25 cellular contexts compared by ENCODE assay signal in the genomic region with DNA sequence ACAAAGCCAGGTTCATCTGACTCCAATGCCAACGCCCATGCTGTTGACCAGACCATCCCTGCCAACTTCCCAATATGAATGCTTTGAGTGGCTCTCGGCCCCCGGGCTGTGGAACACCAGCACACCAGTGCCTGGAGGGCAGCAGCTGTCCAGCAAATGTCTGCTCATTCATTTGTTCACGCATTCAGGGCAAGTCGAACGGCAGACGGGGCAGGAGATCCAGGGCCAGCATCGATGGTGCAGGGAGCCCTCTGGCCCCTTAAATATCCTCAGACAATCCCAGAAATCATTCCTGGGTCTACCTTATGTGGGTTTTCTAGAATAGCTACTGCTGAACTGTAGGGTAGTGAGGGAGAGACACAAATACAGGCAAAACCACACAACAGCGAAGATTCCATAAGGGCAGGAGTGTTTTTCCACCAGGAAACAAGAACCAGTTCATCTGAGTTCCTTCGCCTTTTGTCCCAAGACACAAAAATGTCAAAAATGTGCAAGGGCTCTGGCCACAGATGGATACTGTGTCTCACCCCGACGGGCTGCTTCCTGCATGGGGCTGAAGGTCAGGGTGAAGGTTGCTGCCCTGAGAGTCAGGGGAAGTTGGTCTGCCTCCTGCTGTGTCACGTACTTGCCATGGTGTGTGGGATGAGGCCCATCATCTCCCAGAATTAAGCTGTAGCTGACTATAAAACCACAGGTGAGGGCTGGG. TPM values are rescaled to one million over a fixed set of nuclear protein-coding genes. Genes with fewer than 3 reads are reported as not detected.
A peak's percentile ranks its signal among the peaks of the same experiment; 100 is the strongest.
DNase-seq lines count a peak whose midpoint lies in the region; ATAC-seq, FAIRE-seq and TF ChIP-seq lines count a peak whose summit lies in the region.
"Had no signal": no experiment of that assay in that cellular context is flagged by ENCODE, and none has a peak within 500 bp of the region (broad histone marks: within the 10 kb centered on the region; RNA-seq: fewer than 3 reads in every experiment).

No MANE protein-coding gene starts in this region.

- peaks cover 0 to 26% (median 10%) of the 10 kb centered on the region in 9 donors for H3K4me1 ChIP-seq in heart right ventricle
- H3K4me1 ChIP-seq: ascending aorta, colonic mucosa, tibial artery had no signal

- FAIRE-seq in urothelium cell line (lab: Jason Lieb, UNC): no peak
- FAIRE-seq: G401.6, GM12892 had no signal

- TF ChIP-seq CTCF in heart right ventricle (IDR thresholded peaks at IDR 0.05): no peak

- peak overlapping the region in 6 of 10 donors; percentile 1 to 36 (median 16) for H3K27ac ChIP-seq in heart right ventricle
- H3K27ac ChIP-seq: ascending aorta, colonic mucosa, epithelial cell of prostate, KMS-11, skin epidermis, tibial artery had no signal

- DNase-seq in heart right ventricle: peak in 1 of 2 donors; percentile 41
- DNase-seq in cardiac septum (ENCODE audit: low spot score): no peak
- peak; percentile 52 for DNase-seq in hepatic stellate cell (ENCODE audit: low spot score)
- DNase-seq in urothelium cell line (ENCODE audit: low spot score): peak; percentile 41
- no peak for DNase-seq in mucosa of gallbladder (ENCODE audit: low spot score)
- no peak for DNase-seq in activated T-cell treated with anti-CD3 and anti-CD28 coated beads, Interleukin-2, amount 50 U/mL, for 48 hours
- DNase-seq in HT-29 (ENCODE audit: low spot score): no peak
- DNase-seq: 8988T; activated B cell treated with CpG ODN at 0.5 μM for 24 hours; activated gamma-delta T cell; CD4-positive, alpha-beta memory T cell; colonic mucosa; immature natural killer cell; NCI-H1436; occipital lobe; tibial artery had no signal

- intact Hi-C loops in heart right ventricle (cut with DNase I) (no loop called here), cardiac septum (cut with DNase I) (no loop called here)

- peak in 2 of 8 donors; percentile 26 to 38 for ATAC-seq in heart right ventricle
- peak; percentile 30; the same call in 1 of the 3 replicates for ATAC-seq in SK-N-SH treated with all-trans-retinoic acid at 6 μM for 48 hours
- ATAC-seq: HCT116 had no signal

- no peaks in the 10 kb centered on the region for H3K36me3 ChIP-seq in heart right ventricle
- H3K36me3 ChIP-seq: ascending aorta, colonic mucosa, tibial artery had no signal

- H3K27me3 ChIP-seq in heart right ventricle: no peaks in the 10 kb centered on the region
- H3K27me3 ChIP-seq: ascending aorta, colonic mucosa had no signal

- H3K9me3 ChIP-seq in heart right ventricle: no peaks in the 10 kb centered on the region
- H3K9me3 ChIP-seq: ascending aorta, colonic mucosa, tibial artery had no signal

- WGBS in heart right ventricle, 2 donors: 57 to 59% methylated on average over 13 of the region's 13 CpGs

- no peak overlapping the region for H3K4me3 ChIP-seq in heart right ventricle
- H3K4me3 ChIP-seq: ascending aorta, colonic mucosa, skin epidermis, tibial artery had no signal

TF ChIP-seq in SK-N-SH treated with all-trans-retinoic acid at 6 μM for 48 hours, 23 proteins besides CTCF, POLR2A, EP300 and RAD21:
- TF ChIP-seq ISL1 (CRISPR knock-in tag; IDR thresholded peaks at IDR 0.05) (no peak), OSR1 (CRISPR knock-in tag; IDR thresholded peaks at IDR 0.05) (no peak), PPARA (CRISPR knock-in tag; IDR thresholded peaks at IDR 0.05; ENCODE audit: borderline replicate concordance) (no peak), GLIS3 (CRISPR knock-in tag; IDR thresholded peaks at IDR 0.05) (no peak), CSRNP3 (CRISPR knock-in tag; IDR thresholded peaks at IDR 0.05) (no peak), CREB5 (CRISPR knock-in tag; IDR thresholded peaks at IDR 0.05; ENCODE audit: low read depth) (no peak), BACH2 (CRISPR knock-in tag; IDR thresholded peaks at IDR 0.05; ENCODE audit: borderline replicate concordance) (no peak), ESRRG (CRISPR knock-in tag; IDR thresholded peaks at IDR 0.05) (no peak), CSDC2 (CRISPR knock-in tag; IDR thresholded peaks at IDR 0.05) (no peak), TCF4 (CRISPR knock-in tag; IDR thresholded peaks at IDR 0.05; ENCODE audit: borderline replicate concordance) (no peak), ARNTL (CRISPR knock-in tag; IDR thresholded peaks at IDR 0.05; ENCODE audit: borderline replicate concordance, low read depth) (no peak)

RNA-seq across cellular contexts. Expression of gene RIPOR3, which starts 15.5 kb away (rescaled TPM):
- total RNA-seq in heart right ventricle (10 to 100 TPM in 1 of 10 donors, 1 to 10 TPM in 9; 1.6 to 21.8 (median 2.7) TPM), cardiac septum (3.4 TPM), mucosa of gallbladder (6.4 TPM)
- polyA plus RNA-seq in heart right ventricle: 10 to 100 TPM in 1 of 2 donors, 1 to 10 TPM in 1; 6.3 to 50.2 TPM
- 0.31 and 0.39 TPM in 2 replicates for total RNA-seq in HT-29 (2014; rRNA removed; shearing (Covaris generic))
- total RNA-seq: activated B cell treated with CpG ODN at 0.5 μM for 24 hours; activated CD8-positive, alpha-beta memory T cell treated with anti-CD3 and anti-CD28 coated beads for 36 hours; CD4-positive, alpha-beta memory T cell had no signal

RNA-seq across cellular contexts. Expression of gene PARD6B, which starts 55.6 kb away (rescaled TPM):
- 1 to 10 TPM; 1.7 to 7.1 (median 3.7) TPM for total RNA-seq in heart right ventricle
- polyA plus RNA-seq in heart right ventricle: 1 to 10 TPM; 1.3 to 3.1 TPM
- 3.7 TPM for total RNA-seq in cardiac septum
- 41.1 TPM for total RNA-seq in mucosa of gallbladder
- 23.7 and 29.9 TPM in 2 replicates for total RNA-seq in HT-29 (2014; rRNA removed; shearing (Covaris generic))

Comparison
In these comparisons a context has a peak if more than half of its experiments do, and no peak if none do; other contexts are left out.
1. DNase-seq: peak in hepatic stellate cell (single experiment) and urothelium cell line (single experiment); none in cardiac septum (single experiment), mucosa of gallbladder (single experiment), activated T-cell treated with anti-CD3 and anti-CD28 coated beads, Interleukin-2, amount 50 U/mL, for 48 hours (0 of 2) and HT-29 (single experiment).